ENCODE assay signal across 12 cellular contexts in the genomic region with DNA sequence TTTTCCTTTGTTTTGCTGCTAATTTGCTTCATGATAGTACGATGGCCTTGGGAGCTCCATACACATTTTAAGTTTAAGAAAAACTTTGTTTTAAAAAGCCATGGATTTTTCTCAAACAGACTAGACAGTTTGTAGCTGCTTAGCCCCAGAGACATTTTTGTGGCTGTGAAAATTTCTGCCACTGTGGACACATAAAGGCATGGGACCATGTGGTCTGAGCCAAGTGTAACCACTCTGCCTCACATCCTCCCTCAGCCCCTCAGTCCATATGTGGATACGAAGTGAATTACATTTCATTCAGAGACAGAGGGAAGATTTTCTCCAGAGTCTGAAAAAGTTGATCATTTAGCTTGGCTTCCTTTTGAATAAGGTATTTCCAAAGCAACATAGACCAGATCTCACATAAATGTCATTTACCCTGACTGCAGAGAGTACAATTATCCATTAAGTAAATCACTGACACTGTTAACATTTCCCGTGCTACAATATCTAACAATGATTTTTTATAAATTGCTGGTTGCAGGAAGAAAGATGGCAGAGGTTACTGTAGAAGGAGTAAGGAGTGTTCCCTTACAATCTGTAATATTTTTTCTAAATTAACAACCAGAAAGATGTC.
DNase-seq lines count a peak whose midpoint lies in the region; ATAC-seq and TF ChIP-seq lines count a peak whose summit lies in the region.
"Had no signal": no experiment of that assay in that cellular context is flagged by ENCODE, and none has a peak within 500 bp of the region (broad histone marks: within the 10 kb centered on the region; RNA-seq: fewer than 3 reads in every experiment).

No MANE protein-coding gene starts in this region.

- TF ChIP-seq CTCF in fibroblast of the aortic adventitia (IDR thresholded peaks at IDR 0.05; ENCODE audit: insufficient read depth, low read length) (no peak), prostate gland (IDR thresholded peaks at IDR 0.05) (no peak)

- no peaks in the 10 kb centered on the region for H3K36me3 ChIP-seq in prostate gland

- no peaks in the 10 kb centered on the region for H3K9me3 ChIP-seq in prostate gland

- 55% methylated on average over 3 of the region's 3 CpGs for WGBS in prostate gland

- peak overlapping the region; percentile 26 to 49 for H3K27ac ChIP-seq in prostate gland

- H3K27me3 ChIP-seq in prostate gland (replicated peaks; ENCODE audit: insufficient read depth): no peaks in the 10 kb centered on the region

- DNase-seq in AG08395 (ENCODE audit: low spot score) (peak; percentile 27), RPMI7951 (ENCODE audit: low read depth) (peak; percentile 84), fibroblast of the aortic adventitia (ENCODE audit: low read depth) (no peak), prostate gland (ENCODE audit: low spot score) (no peak), T-helper 2 cell (no peak), nucleus accumbens (lab: John Stamatoyannopoulos, UW) (no peak)
- DNase-seq: anterior cingulate cortex, NCI-H187, retina, T-helper 9 cell had no signal

- H3K4me3 ChIP-seq in fibroblast of the aortic adventitia (ENCODE audit: low read depth, low read length) (peak overlapping the region; percentile 26), prostate gland (peak overlapping the region in 1 of 2 donors; percentile 5)

- ATAC-seq in HG03354 (IDR thresholded peaks at IDR 0.05; ENCODE audit: poor library complexity, severe bottlenecking, unreplicated experiment) (no peak), HG02678 (IDR thresholded peaks at IDR 0.05; ENCODE audit: unreplicated experiment) (no peak)

- TF ChIP-seq POLR2A in prostate gland (IDR thresholded peaks at IDR 0.05): no peak

- intact Hi-C loops in prostate gland (cut with DNase I): loop anchor here (2.0 to 10.0 kb wide), 3 partner anchors 24 to 262 kb away; a partner anchor contains a TSS

- H3K4me1 ChIP-seq in prostate gland (replicated peaks): no peaks in the 10 kb centered on the region

Comparison
In these comparisons a context has a peak if more than half of its experiments do, and no peak if none do; other contexts are left out.
1. DNase-seq: peak in AG08395 (single experiment) and RPMI7951 (single experiment); none in fibroblast of the aortic adventitia (single experiment), prostate gland (single experiment), T-helper 2 cell (0 of 5) and nucleus accumbens (0 of 56).